In the genomic region with DNA sequence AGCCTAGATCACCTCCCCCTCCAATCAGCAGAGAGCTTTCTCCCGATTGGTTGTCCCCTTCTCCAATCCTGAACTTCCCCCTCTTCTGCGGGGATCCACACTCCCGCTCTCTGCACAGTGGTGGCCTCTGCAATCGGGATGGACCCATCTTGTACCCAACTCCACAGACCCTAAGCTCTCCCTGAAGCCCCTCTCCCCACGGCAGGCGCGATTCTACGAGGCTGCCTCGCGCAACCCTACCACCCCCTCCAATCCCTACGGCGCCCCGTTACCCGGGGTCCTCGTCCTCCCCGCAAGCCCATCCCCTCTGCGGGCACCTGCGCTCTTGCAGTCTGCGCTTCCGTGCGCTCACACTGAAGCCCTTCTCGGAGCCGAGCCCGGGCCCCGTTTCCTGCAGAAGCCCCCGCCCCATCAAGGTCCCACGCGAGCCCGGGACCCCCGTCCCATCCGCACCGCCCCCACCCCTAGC, we compare ENCODE assay signal across 8 cellular contexts. TPM values are rescaled to one million over a fixed set of nuclear protein-coding genes. Genes with fewer than 3 reads are reported as not detected.
DNase-seq lines count a peak whose midpoint lies in the region; ATAC-seq and TF ChIP-seq lines count a peak whose summit lies in the region.

No MANE protein-coding gene starts in this region.

- no peaks in the 10 kb centered on the region for H3K36me3 ChIP-seq in duodenal mucosa (ENCODE audit: control insufficient read depth in 1 of 2, insufficient read depth in 2 of 2, low read length in 2 of 2)

- peak; percentile 23 for ATAC-seq in HG03457 (IDR thresholded peaks at IDR 0.05; ENCODE audit: unreplicated experiment)

- H3K27me3 ChIP-seq in duodenal mucosa (ENCODE audit: control insufficient read depth in 1 of 2, insufficient read depth in 2 of 2, low read length in 2 of 2): no peaks in the 10 kb centered on the region

- no peaks in the 10 kb centered on the region for H3K9me3 ChIP-seq in duodenal mucosa (ENCODE audit: control insufficient read depth in 1 of 2, low read length in 2 of 2)

- TF ChIP-seq POLR2A in GM19099 (IDR thresholded peaks at IDR 0.05; ENCODE audit: extremely low read depth, insufficient read length, low read depth) (peak; percentile 14), lower leg skin (IDR thresholded peaks at IDR 0.05) (no peak)

- WGBS in lower leg skin, 2 donors: 1% methylated on average over 28 to 32 of the region's 32 CpGs

- DNase-seq in AML-193 (lab: John Stamatoyannopoulos, UW) (peak; percentile 66 to 72), NCI-H69 (lab: John Stamatoyannopoulos, UW) (peak; percentile 96), lower leg skin (ENCODE audit: low spot score in 2 of 2) (peak; percentile 80 to 94)
- peak; percentile 34 to 39 for DNase-seq in activated CD4-positive, alpha-beta T cell treated with anti-CD3 and anti-CD28 coated beads, Interleukin-2, amount 50 U/mL, for 4 hours
- peak; percentile 64 to 75 for DNase-seq in stimulated activated CD4-positive, alpha-beta T cell treated with anti-CD3 and anti-CD28 coated beads, Interleukin-4, amount 100 ng/mL, for 48 hours (ENCODE audit: low read depth in 2 of 2)

- H3K4me3 ChIP-seq in duodenal mucosa (ENCODE audit: low read depth in 1 of 2, low read length in 2 of 2): peak overlapping the region; percentile 75 to 87
- peak overlapping the region; percentile 59 for H3K4me3 ChIP-seq in lower leg skin (ENCODE audit: low read depth, poor library complexity, severe bottlenecking)

- no peak overlapping the region for H3K27ac ChIP-seq in duodenal mucosa (ENCODE audit: low read depth, low read length)

- H3K9ac ChIP-seq in duodenal mucosa (ENCODE audit: low read depth in 1 of 2, low read length in 2 of 2): peak overlapping the region; percentile 47 to 49

- intact Hi-C loops in lower leg skin (cut with DNase I; ENCODE audit: low total_unique reads): no loop called here

- TF ChIP-seq CTCF in lower leg skin (IDR thresholded peaks at IDR 0.05): no peak

- H3K4me1 ChIP-seq in duodenal mucosa (ENCODE audit: control insufficient read depth in 1 of 2, insufficient read depth in 2 of 2, low read length in 2 of 2): peaks cover 0 to 4% of the 10 kb centered on the region in 2 donors

RNA-seq across cellular contexts. Expression of a gene that starts 0.5 kb away (rescaled TPM):
- total RNA-seq in lower leg skin: 10 to 100 TPM; 54.1 to 64.8 (median 56.0) TPM

RNA-seq across cellular contexts. Expression of a gene that starts 28.3 kb away (rescaled TPM):
- total RNA-seq in lower leg skin: 10 to 100 TPM in 3 of 4 donors, 1 to 10 TPM in 1; 5.7 to 24.3 (median 12.6) TPM

Comparison
In these comparisons a context has a peak if more than half of its experiments do, and no peak if none do; other contexts are left out.
1. DNase-seq: peak in every context shown above with its lines; median percentile 96 in NCI-H69; 87 in lower leg skin; 70 in stimulated activated CD4-positive, alpha-beta T cell treated with anti-CD3 and anti-CD28 coated beads, Interleukin-4, amount 100 ng/mL, for 48 hours; 69 in AML-193; 36 in activated CD4-positive, alpha-beta T cell treated with anti-CD3 and anti-CD28 coated beads, Interleukin-2, amount 50 U/mL, for 4 hours.